1 cellular context compared by ENCODE assay signal in genomic region chr2:241540766-241541561, GRCh38.
TF ChIP-seq lines count a peak whose summit lies in the region.

No MANE protein-coding gene starts in this region.

TF ChIP-seq in HepG2, 621 proteins besides CTCF, POLR2A, EP300 and RAD21 (continued from another document):
- TF ChIP-seq FIP1L1 (IDR thresholded peaks at IDR 0.05; ENCODE audit: borderline replicate concordance, insufficient read depth, low read depth, low read length) (no peak), TFAP4 (IDR thresholded peaks at IDR 0.05; ENCODE audit: borderline replicate concordance, low read depth) (no peak), CHCHD3 (CRISPR knock-in tag; IDR thresholded peaks at IDR 0.05) (no peak), ZNF382 (CRISPR knock-in tag; IDR thresholded peaks at IDR 0.05; ENCODE audit: borderline replicate concordance) (no peak), ZNF251 (CRISPR knock-in tag; IDR thresholded peaks at IDR 0.05) (no peak), ZNF839 (CRISPR knock-in tag; IDR thresholded peaks at IDR 0.05; ENCODE audit: borderline replicate concordance) (no peak), FOXJ3 (CRISPR knock-in tag; IDR thresholded peaks at IDR 0.05; ENCODE audit: borderline replicate concordance) (no peak)
TF ChIP-seq in HepG2: peak in this region for 52.
